In the genomic region with DNA sequence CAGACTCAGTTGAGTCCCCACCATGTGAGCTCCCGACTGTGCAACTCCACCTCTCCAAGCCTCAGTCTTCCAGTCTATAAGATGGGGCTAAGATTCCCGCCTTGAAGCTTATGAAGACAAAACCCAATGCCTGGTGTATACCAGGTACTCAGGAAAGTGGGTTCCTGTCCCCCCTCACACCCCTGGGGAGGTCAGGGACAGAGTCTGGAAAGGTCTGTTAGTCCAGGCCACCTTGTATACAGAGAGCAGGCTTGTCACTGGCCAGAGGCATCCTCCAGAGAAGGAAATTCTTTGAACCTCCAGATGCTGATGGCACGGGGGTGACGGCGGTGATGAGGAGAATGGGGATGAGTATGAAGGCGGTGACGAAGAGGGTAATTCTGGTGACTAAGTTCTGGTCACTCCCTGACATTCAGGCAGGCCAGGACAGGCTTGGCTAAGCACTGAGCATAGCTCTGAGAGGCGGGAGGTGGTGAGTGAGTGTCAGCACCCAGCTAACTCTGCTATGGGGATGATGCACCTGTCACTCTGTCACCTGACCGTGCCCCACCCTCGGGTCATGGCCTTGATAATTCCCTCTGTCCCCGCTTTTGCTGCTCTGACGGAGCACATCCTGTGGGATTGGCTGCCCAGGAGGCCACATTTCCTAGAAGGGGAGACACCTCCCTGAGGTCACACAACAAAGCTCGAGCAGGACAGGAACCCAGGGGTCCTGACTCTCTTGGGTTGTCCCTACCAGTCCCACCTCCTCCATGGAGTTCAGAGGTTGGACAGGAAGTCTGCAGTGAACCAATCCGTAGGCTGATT, we compare ENCODE assay signal across 11 cellular contexts. TPM values are rescaled to one million over a fixed set of nuclear protein-coding genes. Genes with fewer than 3 reads are reported as not detected.
DNase-seq lines count a peak whose midpoint lies in the region; ATAC-seq and TF ChIP-seq lines count a peak whose summit lies in the region.
"Had no signal": no experiment of that assay in that cellular context is flagged by ENCODE, and none has a peak within 500 bp of the region (broad histone marks: within the 10 kb centered on the region; RNA-seq: fewer than 3 reads in every experiment).

No MANE protein-coding gene starts in this region.

- WGBS in suprapubic skin, result 53% methylated on average over 10 of the region's 14 CpGs

- TF ChIP-seq POLR2A in suprapubic skin (IDR thresholded peaks at IDR 0.05), result no peak

- H3K9me3 Mint-ChIP-seq in activated T-cell treated with anti-CD3 and anti-CD28 coated beads, Interleukin-2, amount 50 U/mL, for 24 hours, result no peaks in the 10 kb centered on the region
- H3K9me3 Mint-ChIP-seq in activated naive CD4-positive, alpha-beta T cell treated with anti-CD3 and anti-CD28 coated beads, Interleukin-2, amount 10 ng/mL, durations not matched to agents 7 days and 5 days, result no peaks in the 10 kb centered on the region
- H3K9me3 Mint-ChIP-seq: naive B cell had no signal

- H3K27me3 Mint-ChIP-seq in activated T-cell treated with anti-CD3 and anti-CD28 coated beads, Interleukin-2, amount 50 U/mL, for 24 hours, result peaks cover 13% of the 10 kb centered on the region
- H3K27me3 Mint-ChIP-seq in activated naive CD4-positive, alpha-beta T cell treated with anti-CD3 and anti-CD28 coated beads, Interleukin-2, amount 10 ng/mL, durations not matched to agents 7 days and 5 days, result peaks cover 28% of the 10 kb centered on the region

- no peak for TF ChIP-seq EP300 in suprapubic skin (IDR thresholded peaks at IDR 0.05)

- no peaks in the 10 kb centered on the region for H3K4me1 Mint-ChIP-seq in activated T-cell treated with anti-CD3 and anti-CD28 coated beads, Interleukin-2, amount 50 U/mL, for 24 hours (ENCODE audit: low read depth)
- no peaks in the 10 kb centered on the region for H3K4me1 Mint-ChIP-seq in activated naive CD4-positive, alpha-beta T cell treated with anti-CD3 and anti-CD28 coated beads, Interleukin-2, amount 10 ng/mL, durations not matched to agents 7 days and 5 days

- TF ChIP-seq CTCF in RWPE2 (IDR thresholded peaks at IDR 0.05; ENCODE audit: poor library complexity, severe bottlenecking) (no peak), right atrium auricular region (IDR thresholded peaks at IDR 0.05) (no peak), suprapubic skin (IDR thresholded peaks at IDR 0.05) (no peak)

- DNase-seq in activated T-cell treated with anti-CD3 and anti-CD28 coated beads, Interleukin-2, amount 50 U/mL, for 24 hours, result peak; percentile 19
- no peak for DNase-seq in activated T-cell treated with anti-CD3 and anti-CD28 coated beads, Interleukin-2, amount 50 U/mL, for 1 hour
- DNase-seq in RWPE2 (ENCODE audit: low spot score) (peak; percentile 85), right atrium auricular region (ENCODE audit: low spot score) (peak; percentile 58), suprapubic skin (ENCODE audit: low spot score in 2 of 2) (peak; percentile 57 to 60), SW 1271 (lab: John Stamatoyannopoulos, UW) (no peak)
- no peak for DNase-seq in activated naive CD4-positive, alpha-beta T cell treated with anti-CD3 and anti-CD28 coated beads, Interleukin-2, amount 10 ng/mL, durations not matched to agents 7 days and 5 days
- DNase-seq: glutamatergic neuron, naive B cell had no signal

- CTCF ChIA-PET in activated naive CD4-positive, alpha-beta T cell treated with anti-CD3 and anti-CD28 coated beads, Interleukin-2, amount 10 ng/mL, durations not matched to agents 7 days and 5 days (lab: Charles Lee), result interaction anchor here (2.6 kb wide), 1 partner anchor 295 kb away, joined by 12 read pairs; no protein-coding TSS in a partner anchor

- no peaks in the 10 kb centered on the region for H3K9me3 ChIP-seq in RWPE2 (ENCODE audit: severe bottlenecking)
- H3K9me3 ChIP-seq in right atrium auricular region, result no peaks in the 10 kb centered on the region
- H3K9me3 ChIP-seq in suprapubic skin, result no peaks in the 10 kb centered on the region
- H3K9me3 ChIP-seq: vagina had no signal

- H3K27me3 ChIP-seq in RWPE2 (ENCODE audit: insufficient read depth, poor library complexity, severe bottlenecking), result no peaks in the 10 kb centered on the region
- no peaks in the 10 kb centered on the region for H3K27me3 ChIP-seq in right atrium auricular region
- no peaks in the 10 kb centered on the region for H3K27me3 ChIP-seq in suprapubic skin
- H3K27me3 ChIP-seq: vagina had no signal

- H3K27ac ChIP-seq in RWPE2 (ENCODE audit: poor library complexity, severe bottlenecking), result no peak overlapping the region
- H3K27ac ChIP-seq in right atrium auricular region, result no peak overlapping the region
- H3K27ac ChIP-seq in suprapubic skin, result no peak overlapping the region
- H3K27ac ChIP-seq: vagina had no signal

- ATAC-seq in RWPE2 (ENCODE audit: low read depth), result peak; percentile 90
- no peak for ATAC-seq in GM18870 (IDR thresholded peaks at IDR 0.05; ENCODE audit: unreplicated experiment)

- no peaks in the 10 kb centered on the region for H3K36me3 ChIP-seq in RWPE2 (ENCODE audit: low read depth)
- no peaks in the 10 kb centered on the region for H3K36me3 ChIP-seq in right atrium auricular region
- H3K36me3 ChIP-seq in suprapubic skin, result peaks cover 3% of the 10 kb centered on the region
- H3K36me3 ChIP-seq: vagina had no signal

- H3K4me3 Mint-ChIP-seq in activated T-cell treated with anti-CD3 and anti-CD28 coated beads, Interleukin-2, amount 50 U/mL, for 24 hours, result no peak overlapping the region
- no peak overlapping the region for H3K4me3 Mint-ChIP-seq in activated naive CD4-positive, alpha-beta T cell treated with anti-CD3 and anti-CD28 coated beads, Interleukin-2, amount 10 ng/mL, durations not matched to agents 7 days and 5 days
- H3K4me3 Mint-ChIP-seq: naive B cell had no signal

- H3K36me3 Mint-ChIP-seq in activated T-cell treated with anti-CD3 and anti-CD28 coated beads, Interleukin-2, amount 50 U/mL, for 24 hours (ENCODE audit: low read depth), result no peaks in the 10 kb centered on the region
- H3K36me3 Mint-ChIP-seq in activated naive CD4-positive, alpha-beta T cell treated with anti-CD3 and anti-CD28 coated beads, Interleukin-2, amount 10 ng/mL, durations not matched to agents 7 days and 5 days, result no peaks in the 10 kb centered on the region
- H3K36me3 Mint-ChIP-seq: naive B cell had no signal

- no peak overlapping the region for H3K27ac Mint-ChIP-seq in activated T-cell treated with anti-CD3 and anti-CD28 coated beads, Interleukin-2, amount 50 U/mL, for 24 hours
- H3K27ac Mint-ChIP-seq in activated naive CD4-positive, alpha-beta T cell treated with anti-CD3 and anti-CD28 coated beads, Interleukin-2, amount 10 ng/mL, durations not matched to agents 7 days and 5 days, result no peak overlapping the region

- H3K4me1 ChIP-seq in RWPE2 (ENCODE audit: insufficient read depth, poor library complexity, severe bottlenecking) (peaks cover 11% of the 10 kb centered on the region), right atrium auricular region (peaks cover 0 to 3% of the 10 kb centered on the region in 2 donors), suprapubic skin (no peaks in the 10 kb centered on the region)
- H3K4me1 ChIP-seq: vagina had no signal

- H3K4me3 ChIP-seq in RWPE2 (ENCODE audit: severe bottlenecking) (no peak overlapping the region), right atrium auricular region (no peak overlapping the region), suprapubic skin (no peak overlapping the region)
- H3K4me3 ChIP-seq: vagina had no signal

RNA-seq across cellular contexts. Expression of a gene that starts 30.9 kb away (rescaled TPM):
- total RNA-seq in right atrium auricular region, result 10 to 100 TPM; 41.8 to 78.8 TPM
- 100 to 1,000 TPM; 112 to 246 (median 160) TPM for total RNA-seq in suprapubic skin

Comparison
In these comparisons a context has a peak if more than half of its experiments do, and no peak if none do; other contexts are left out.
1. DNase-seq: peak in activated T-cell treated with anti-CD3 and anti-CD28 coated beads, Interleukin-2, amount 50 U/mL, for 24 hours (single experiment), RWPE2 (single experiment), right atrium auricular region (single experiment) and suprapubic skin (2 of 2); none in activated T-cell treated with anti-CD3 and anti-CD28 coated beads, Interleukin-2, amount 50 U/mL, for 1 hour (single experiment), activated naive CD4-positive, alpha-beta T cell treated with anti-CD3 and anti-CD28 coated beads, Interleukin-2, amount 10 ng/mL, durations not matched to agents 7 days and 5 days (single experiment) and SW 1271 (0 of 2).